ENCODE assay signal across 19 cellular contexts in genomic region chr7:49187543-49188268, GRCh38.
DNase-seq lines count a peak whose midpoint lies in the region; ATAC-seq and TF ChIP-seq lines count a peak whose summit lies in the region.
"Had no signal": no experiment of that assay in that cellular context is flagged by ENCODE, and none has a peak within 500 bp of the region (broad histone marks: within the 10 kb centered on the region; RNA-seq: fewer than 3 reads in every experiment).

No MANE protein-coding gene starts in this region.

- POLR2A ChIA-PET in WTC11 (lab: Charles Lee): no interaction called here

- peaks cover 31% of the 10 kb centered on the region for H3K9me3 Mint-ChIP-seq in WTC11
- H3K9me3 Mint-ChIP-seq: activated T-helper 2 cell treated with anti-CD3 and anti-CD28 coated beads, Interferon-gamma antibody, Interleukin-2, Interleukin-4, amounts not matched to agents 10 μg/mL and 5 μg/mL and 100 μg/mL, durations not matched to agents 14 hours and 24 hours and 36 hours had no signal

- H3K79me2 ChIP-seq in Loucy (ENCODE audit: insufficient read depth, low read length): no peaks in the 10 kb centered on the region

- DNase-seq in ACHN (peak; percentile 8), GM06990 (ENCODE audit: extremely low read depth, insufficient read length) (no peak), WTC11 (ENCODE audit: low spot score) (no peak), NCI-H526 treated with DMSO at 0.1 percent for 48 hours (lab: John Stamatoyannopoulos, UW) (no peak), NCI-H1694 treated with DMSO at 0.1 percent for 48 hours (lab: John Stamatoyannopoulos, UW) (no peak), NCI-H1436 (lab: John Stamatoyannopoulos, UW) (no peak)
- no peak for DNase-seq in activated CD4-positive, CD25-positive, alpha-beta regulatory T cell treated with anti-CD3 and anti-CD28 coated beads, Interleukin-2, amount 50 U/mL, for 72 hours
- DNase-seq: activated CD4-positive, alpha-beta memory T cell treated with anti-CD3 and anti-CD28 coated beads, Interleukin-2, amount 10 ng/mL, durations not matched to agents 7 days and 5 days; cortex of kidney; GDM1; hippocampal formation; NCI-H446 treated with DMSO at 0.1 percent for 48 hours; SHP77 treated with DMSO at 0.1 percent for 48 hours; stimulated activated CD4-positive, alpha-beta T cell treated with anti-CD3 and anti-CD28 coated beads, Interleukin-4, amount 100 ng/mL, for 4 hours had no signal

- no peak; the same call in 1 of the 2 replicates for ATAC-seq in WTC11
- ATAC-seq: esophagus mucosa; stimulated activated effector memory CD8-positive, alpha-beta T cell treated with anti-CD3 and anti-CD28 coated beads, Interleukin-12 subunit alpha, Interleukin-12 subunit beta, amount 100 ng/mL, for 72 hours had no signal

- peak overlapping the region; percentile 32 for H3K27ac Mint-ChIP-seq in WTC11
- H3K27ac Mint-ChIP-seq: activated CD4-positive, alpha-beta memory T cell treated with anti-CD3 and anti-CD28 coated beads, Interleukin-2, amount 10 ng/mL, durations not matched to agents 7 days and 5 days; activated T-helper 2 cell treated with anti-CD3 and anti-CD28 coated beads, Interferon-gamma antibody, Interleukin-2, Interleukin-4, amounts not matched to agents 10 μg/mL and 5 μg/mL and 100 μg/mL, durations not matched to agents 14 hours and 24 hours and 36 hours; stimulated activated effector memory CD8-positive, alpha-beta T cell treated with anti-CD3 and anti-CD28 coated beads, Interleukin-12 subunit alpha, Interleukin-12 subunit beta, amount 100 ng/mL, for 72 hours had no signal

- H3K4me3 Mint-ChIP-seq in WTC11: no peak overlapping the region
- H3K4me3 Mint-ChIP-seq: activated CD4-positive, alpha-beta memory T cell treated with anti-CD3 and anti-CD28 coated beads, Interleukin-2, amount 10 ng/mL, durations not matched to agents 7 days and 5 days; stimulated activated effector memory CD8-positive, alpha-beta T cell treated with anti-CD3 and anti-CD28 coated beads, Interleukin-12 subunit alpha, Interleukin-12 subunit beta, amount 100 ng/mL, for 72 hours had no signal

- peaks cover 15% of the 10 kb centered on the region for H3K36me3 Mint-ChIP-seq in WTC11
- H3K36me3 Mint-ChIP-seq: stimulated activated effector memory CD8-positive, alpha-beta T cell treated with anti-CD3 and anti-CD28 coated beads, Interleukin-12 subunit alpha, Interleukin-12 subunit beta, amount 100 ng/mL, for 72 hours had no signal

- CTCF ChIA-PET in WTC11 (lab: Charles Lee): interaction anchor here (1.2 to 2.8 kb wide), 3 partner anchors 57 to 186 kb away, joined by 3 to 9 read pairs (median 3); no protein-coding TSS in a partner anchor

- no peaks in the 10 kb centered on the region for H3K36me3 ChIP-seq in GM06990 (ENCODE audit: control insufficient read depth, insufficient read depth, low read length)
- H3K36me3 ChIP-seq in Loucy (ENCODE audit: insufficient read depth, low read length): no peaks in the 10 kb centered on the region
- H3K36me3 ChIP-seq: BLaER1 treated with 17β-estradiol and CSF1 and Interleukin-3, amounts not matched to agents 10 nM and 100 nM had no signal

- no peak overlapping the region for H3K4me3 ChIP-seq in GM06990 (replicated peaks; ENCODE audit: low read depth, low read length)
- no peak overlapping the region for H3K4me3 ChIP-seq in Loucy (ENCODE audit: low read length, poor library complexity, severe bottlenecking)
- H3K4me3 ChIP-seq: BLaER1 treated with 17β-estradiol and CSF1 and Interleukin-3, amounts not matched to agents 10 nM and 100 nM had no signal

- in situ Hi-C loops in ACHN (cut with HindIII; ENCODE audit: low pct_ligation_motif_present, low pct_unique_long_range_greater_than_20kb, low sequenced_read_pairs): no loop called here

- H3K27me3 Mint-ChIP-seq in WTC11 (ENCODE audit: low read depth): no peaks in the 10 kb centered on the region
- H3K27me3 Mint-ChIP-seq: activated CD4-positive, alpha-beta memory T cell treated with anti-CD3 and anti-CD28 coated beads, Interleukin-2, amount 10 ng/mL, durations not matched to agents 7 days and 5 days had no signal

- no peak overlapping the region for H2AFZ ChIP-seq in Loucy (ENCODE audit: low read length)

- no peaks in the 10 kb centered on the region for H3F3A ChIP-seq in Loucy (ENCODE audit: low read depth)

- H4K20me1 ChIP-seq in Loucy (ENCODE audit: insufficient read depth, low read length, poor library complexity, severe bottlenecking): no peaks in the 10 kb centered on the region
- H4K20me1 ChIP-seq: BLaER1 treated with 17β-estradiol and CSF1 and Interleukin-3, amounts not matched to agents 10 nM and 100 nM had no signal

- H3K27me3 ChIP-seq in GM06990 (replicated peaks; ENCODE audit: control insufficient read depth, insufficient read depth, low read length) (no peaks in the 10 kb centered on the region), Loucy (ENCODE audit: insufficient read depth, low read length, poor library complexity, severe bottlenecking) (no peaks in the 10 kb centered on the region)
- H3K27me3 ChIP-seq: BLaER1 treated with 17β-estradiol and CSF1 and Interleukin-3, amounts not matched to agents 10 nM and 100 nM had no signal

- no peaks in the 10 kb centered on the region for H3K4me1 ChIP-seq in Loucy (ENCODE audit: insufficient read depth, low read length, poor library complexity, severe bottlenecking)
- H3K4me1 ChIP-seq: BLaER1 treated with 17β-estradiol and CSF1 and Interleukin-3, amounts not matched to agents 10 nM and 100 nM had no signal

- peaks cover 18% of the 10 kb centered on the region for H3K4me1 Mint-ChIP-seq in WTC11
- H3K4me1 Mint-ChIP-seq: activated CD4-positive, alpha-beta memory T cell treated with anti-CD3 and anti-CD28 coated beads, Interleukin-2, amount 10 ng/mL, durations not matched to agents 7 days and 5 days; stimulated activated effector memory CD8-positive, alpha-beta T cell treated with anti-CD3 and anti-CD28 coated beads, Interleukin-12 subunit alpha, Interleukin-12 subunit beta, amount 100 ng/mL, for 72 hours had no signal

- H3K9me2 ChIP-seq in Loucy (replicated peaks; ENCODE audit: low read depth, low read length): no peaks in the 10 kb centered on the region

- no peak overlapping the region for H3K4me2 ChIP-seq in Loucy (ENCODE audit: low read depth, low read length, poor library complexity, severe bottlenecking)
- H3K4me2 ChIP-seq: BLaER1 treated with 17β-estradiol and CSF1 and Interleukin-3, amounts not matched to agents 10 nM and 100 nM had no signal

- TF ChIP-seq CTCF in GM06990 (IDR thresholded peaks at IDR 0.05; ENCODE audit: insufficient read depth, low read length, poor library complexity, severe bottlenecking) (peak; percentile 37), Loucy (conservative IDR thresholded peaks at IDR 0.05; ENCODE audit: low read length) (peak; percentile 32), WTC11 (IDR thresholded peaks at IDR 0.05) (no peak)

- H3K9ac ChIP-seq in Loucy (ENCODE audit: low read depth, low read length, poor library complexity, severe bottlenecking): no peak overlapping the region
- H3K9ac ChIP-seq: BLaER1 treated with 17β-estradiol and CSF1 and Interleukin-3, amounts not matched to agents 10 nM and 100 nM had no signal

- no peaks in the 10 kb centered on the region for H3K9me3 ChIP-seq in Loucy (ENCODE audit: insufficient read depth, low read depth, low read length)
- H3K9me3 ChIP-seq: BLaER1 treated with 17β-estradiol and CSF1 and Interleukin-3, amounts not matched to agents 10 nM and 100 nM had no signal

TF ChIP-seq in WTC11, 78 proteins besides CTCF, POLR2A, EP300 and RAD21:
- TF ChIP-seq FOXP4 (CRISPR knock-in tag; IDR thresholded peaks at IDR 0.05) (no peak), AR (CRISPR knock-in tag; IDR thresholded peaks at IDR 0.05) (no peak), ELF4 (CRISPR knock-in tag; IDR thresholded peaks at IDR 0.05; ENCODE audit: low read depth) (no peak), ZNF138 (CRISPR knock-in tag; conservative IDR thresholded peaks at IDR 0.05) (no peak)
